In genomic region chr2:207487650-207488315, GRCh38 we compare ENCODE assay signal across 12 cellular contexts. TPM values are rescaled to one million over a fixed set of nuclear protein-coding genes. Genes with fewer than 3 reads are reported as not detected.
DNase-seq lines count a peak whose midpoint lies in the region; ATAC-seq, FAIRE-seq and TF ChIP-seq lines count a peak whose summit lies in the region.
"Had no signal": no experiment of that assay in that cellular context is flagged by ENCODE, and none has a peak within 500 bp of the region (broad histone marks: within the 10 kb centered on the region; RNA-seq: fewer than 3 reads in every experiment).

No MANE protein-coding gene starts in this region.

- H3K36me3 ChIP-seq in MG63 (no peaks in the 10 kb centered on the region), left lung (no peaks in the 10 kb centered on the region)
- H3K36me3 ChIP-seq: SJCRH30, tibial artery had no signal

- peak overlapping the region; percentile 71 for H3K27ac Mint-ChIP-seq in chondrocyte (ENCODE audit: unreplicated experiment)
- H3K27ac Mint-ChIP-seq in activated CD8-positive, alpha-beta memory T cell treated with anti-CD3 and anti-CD28 coated beads, Interleukin-2, amount 10 ng/mL, durations not matched to agents 7 days and 5 days, result no peak overlapping the region

- H3K36me3 Mint-ChIP-seq in chondrocyte (ENCODE audit: low read depth), result peaks cover 2% of the 10 kb centered on the region
- H3K36me3 Mint-ChIP-seq in activated CD8-positive, alpha-beta memory T cell treated with anti-CD3 and anti-CD28 coated beads, Interleukin-2, amount 10 ng/mL, durations not matched to agents 7 days and 5 days, result no peaks in the 10 kb centered on the region

- H3K4me3 ChIP-seq in MG63, result no peak overlapping the region
- H3K4me3 ChIP-seq in left lung, result no peak overlapping the region
- H3K4me3 ChIP-seq: GM12878, SJCRH30, tibial artery had no signal

- H3K9me3 ChIP-seq in MG63, result no peaks in the 10 kb centered on the region
- H3K9me3 ChIP-seq in left lung, result no peaks in the 10 kb centered on the region
- H3K9me3 ChIP-seq: SJCRH30, tibial artery had no signal

- no peak overlapping the region for H3K27ac ChIP-seq in left lung
- H3K27ac ChIP-seq: SJCRH30, tibial artery had no signal

- H3K4me1 Mint-ChIP-seq in chondrocyte (ENCODE audit: low read depth), result peaks cover 30% of the 10 kb centered on the region
- no peaks in the 10 kb centered on the region for H3K4me1 Mint-ChIP-seq in activated CD8-positive, alpha-beta memory T cell treated with anti-CD3 and anti-CD28 coated beads, Interleukin-2, amount 10 ng/mL, durations not matched to agents 7 days and 5 days

- TF ChIP-seq CTCF in chondrocyte (IDR thresholded peaks at IDR 0.05) (peak; percentile 72), omental fat pad (IDR thresholded peaks at IDR 0.05) (no peak), left lung (IDR thresholded peaks at IDR 0.05) (no peak)

- ATAC-seq in omental fat pad (ENCODE audit: low FRiP score) (peak; percentile 25), left lung (no peak)
- ATAC-seq in activated CD8-positive, alpha-beta memory T cell treated with anti-CD3 and anti-CD28 coated beads, Interleukin-2, amount 10 ng/mL, durations not matched to agents 7 days and 5 days, result no peak
- ATAC-seq: GM12878 had no signal

- CTCF ChIA-PET in activated CD8-positive, alpha-beta memory T cell treated with anti-CD3 and anti-CD28 coated beads, Interleukin-2, amount 10 ng/mL, durations not matched to agents 7 days and 5 days (lab: Charles Lee), result no interaction called here

- H3K9me3 Mint-ChIP-seq in chondrocyte (ENCODE audit: low read depth), result no peaks in the 10 kb centered on the region
- no peaks in the 10 kb centered on the region for H3K9me3 Mint-ChIP-seq in activated CD8-positive, alpha-beta memory T cell treated with anti-CD3 and anti-CD28 coated beads, Interleukin-2, amount 10 ng/mL, durations not matched to agents 7 days and 5 days (ENCODE audit: low read depth)

- intact Hi-C loops in left lung (cut with DNase I), result no loop called here

- no peaks in the 10 kb centered on the region for H3K27me3 Mint-ChIP-seq in chondrocyte (ENCODE audit: low read depth)
- no peaks in the 10 kb centered on the region for H3K27me3 Mint-ChIP-seq in activated CD8-positive, alpha-beta memory T cell treated with anti-CD3 and anti-CD28 coated beads, Interleukin-2, amount 10 ng/mL, durations not matched to agents 7 days and 5 days

- FAIRE-seq in GM19239 (lab: Jason Lieb, UNC), result no peak
- FAIRE-seq: GM12878 had no signal

- H3K27me3 ChIP-seq in MG63, result no peaks in the 10 kb centered on the region
- H3K27me3 ChIP-seq in left lung, result no peaks in the 10 kb centered on the region
- H3K27me3 ChIP-seq: SJCRH30, tibial artery had no signal

- DNase-seq in NCI-H510A treated with DMSO at 0.1 percent for 48 hours (lab: John Stamatoyannopoulos, UW), result peak; percentile 27
- DNase-seq in NCI-H510A (lab: John Stamatoyannopoulos, UW), result no peak
- peak; percentile 82 for DNase-seq in MG63
- DNase-seq in chondrocyte (ENCODE audit: low spot score), result no peak
- DNase-seq in omental fat pad (ENCODE audit: low spot score), result no peak
- no peak for DNase-seq in activated CD8-positive, alpha-beta memory T cell treated with anti-CD3 and anti-CD28 coated beads, Interleukin-2, amount 10 ng/mL, durations not matched to agents 7 days and 5 days
- DNase-seq in left lung, result no peak
- DNase-seq in GM19239 (ENCODE audit: insufficient read length, low spot score), result no peak
- DNase-seq: SJCRH30; stimulated activated CD4-positive, alpha-beta T cell treated with anti-CD3 and anti-CD28 coated beads, Interleukin-4, amount 100 ng/mL, for 24 hours; tibial artery had no signal

- H3K4me1 ChIP-seq in left lung, result no peaks in the 10 kb centered on the region
- H3K4me1 ChIP-seq: SJCRH30 had no signal

- no peak overlapping the region for H3K4me3 Mint-ChIP-seq in chondrocyte (ENCODE audit: unreplicated experiment)
- H3K4me3 Mint-ChIP-seq in activated CD8-positive, alpha-beta memory T cell treated with anti-CD3 and anti-CD28 coated beads, Interleukin-2, amount 10 ng/mL, durations not matched to agents 7 days and 5 days, result no peak overlapping the region

RNA-seq across cellular contexts. Expression of gene CREB1, which starts 42.0 kb away (rescaled TPM):
- total RNA-seq in MG63 (2014; rRNA removed; shearing (Covaris generic); ENCODE audit: low replicate concordance), result 22.3 and 28.2 TPM in 2 replicates
- total RNA-seq in chondrocyte (48.3 to 62.3 TPM (median 54.2 TPM) in 3 replicates), omental fat pad (10 to 100 TPM; 38.2 to 82.3 (median 49.4) TPM), left lung (10 to 100 TPM; 62.3 to 66.5 TPM)
- total RNA-seq in activated CD8-positive, alpha-beta memory T cell treated with anti-CD3 and anti-CD28 coated beads, Interleukin-2, amount 10 ng/mL, durations not matched to agents 7 days and 5 days, result 100 to 1,000 TPM; 101 to 115 TPM

Comparison
In these comparisons a context has a peak if more than half of its experiments do, and no peak if none do; other contexts are left out.
1. DNase-seq: peak in NCI-H510A treated with DMSO at 0.1 percent for 48 hours (single experiment) and MG63 (single experiment); none in NCI-H510A (single experiment), chondrocyte (single experiment), omental fat pad (single experiment), activated CD8-positive, alpha-beta memory T cell treated with anti-CD3 and anti-CD28 coated beads, Interleukin-2, amount 10 ng/mL, durations not matched to agents 7 days and 5 days (single experiment), left lung (0 of 2) and GM19239 (single experiment).